ENCODE assay signal across 1 cellular context in genomic region chr4:156584100-156584499, GRCh38.
TF ChIP-seq lines count a peak whose summit lies in the region.

No MANE protein-coding gene starts in this region.

TF ChIP-seq in HepG2, 621 proteins besides CTCF, POLR2A, EP300 and RAD21 (continued from another document):
- TF ChIP-seq ZBTB40 (IDR thresholded peaks at IDR 0.05) (no peak), ZBTB40 (CRISPR knock-in tag; IDR thresholded peaks at IDR 0.05) (no peak), ZNF749 (CRISPR knock-in tag; IDR thresholded peaks at IDR 0.05; ENCODE audit: borderline replicate concordance) (no peak), ZNF446 (CRISPR knock-in tag; IDR thresholded peaks at IDR 0.05) (no peak), MTF1 (CRISPR knock-in tag; IDR thresholded peaks at IDR 0.05) (no peak), CENPBD1 (CRISPR knock-in tag; IDR thresholded peaks at IDR 0.05; ENCODE audit: borderline replicate concordance, low read depth) (no peak), ZNF747 (CRISPR knock-in tag; IDR thresholded peaks at IDR 0.05; ENCODE audit: borderline replicate concordance) (no peak), HDAC2 (CRISPR knock-in tag; IDR thresholded peaks at IDR 0.05) (no peak), YEATS4 (CRISPR knock-in tag; IDR thresholded peaks at IDR 0.05; ENCODE audit: borderline replicate concordance) (no peak), SNAPC4 (CRISPR knock-in tag; IDR thresholded peaks at IDR 0.05) (no peak), CBFB (CRISPR knock-in tag; IDR thresholded peaks at IDR 0.05) (no peak), MAF1 (CRISPR knock-in tag; IDR thresholded peaks at IDR 0.05; ENCODE audit: borderline replicate concordance) (no peak), ZNF260 (CRISPR knock-in tag; IDR thresholded peaks at IDR 0.05; ENCODE audit: borderline replicate concordance, low read depth) (no peak), GTF3A (CRISPR knock-in tag; conservative IDR thresholded peaks at IDR 0.05) (no peak)
